12 cellular contexts compared by ENCODE assay signal in the genomic region with DNA sequence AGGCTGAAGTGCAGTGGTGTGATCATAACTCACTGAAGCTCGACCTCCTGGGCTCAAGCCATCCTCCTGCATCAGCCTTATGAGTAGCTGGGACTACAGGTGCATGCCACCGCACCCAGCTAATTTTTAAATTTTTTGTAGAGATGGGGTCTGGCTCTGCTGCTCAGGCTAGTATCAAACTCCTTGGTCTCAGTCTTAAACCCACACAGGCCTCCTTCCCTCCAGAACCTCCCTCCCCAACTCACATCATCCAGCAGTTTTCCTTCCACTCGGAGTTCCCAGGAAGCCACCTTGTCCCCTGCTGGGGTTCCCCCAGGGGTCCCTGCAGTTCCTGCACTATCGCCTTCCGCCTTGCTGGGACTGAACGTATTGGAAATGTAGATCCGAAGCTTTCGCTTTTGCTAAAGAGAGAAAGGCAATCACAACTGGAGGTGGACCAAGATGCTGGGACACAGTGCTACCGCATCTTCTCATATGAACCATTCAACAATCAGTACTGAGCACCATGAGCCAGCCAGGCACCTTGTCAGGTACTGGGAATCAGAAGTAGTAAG. TPM values are rescaled to one million over a fixed set of nuclear protein-coding genes. Genes with fewer than 3 reads are reported as not detected.
DNase-seq lines count a peak whose midpoint lies in the region; ATAC-seq and TF ChIP-seq lines count a peak whose summit lies in the region.
"Had no signal": no experiment of that assay in that cellular context is flagged by ENCODE, and none has a peak within 500 bp of the region (broad histone marks: within the 10 kb centered on the region; RNA-seq: fewer than 3 reads in every experiment).

No MANE protein-coding gene starts in this region.

- no peaks in the 10 kb centered on the region for H3K27me3 Mint-ChIP-seq in natural killer cell treated with Interleukin-12 subunit alpha and Interleukin-12 subunit beta and Interleukin-15 and Interleukin-18, amount 100 ng/mL, for 72 hours
- no peaks in the 10 kb centered on the region for H3K27me3 Mint-ChIP-seq in natural killer cell (ENCODE audit: low read depth in 2 of 2)
- H3K27me3 Mint-ChIP-seq in activated T-helper 1 cell treated with anti-CD3 and anti-CD28 coated beads, Interleukin-12 subunit alpha, Interleukin-12 subunit beta, Interleukin-2, Interleukin-4 antibody, amounts not matched to agents 30 ng/mL and 10 ng/mL and 1 ng/mL, durations not matched to agents 14 hours and 24 hours and 36 hours (ENCODE audit: insufficient read depth) = no peaks in the 10 kb centered on the region
- H3K27me3 Mint-ChIP-seq in naive B cell = no peaks in the 10 kb centered on the region

- H3K27ac ChIP-seq in vagina (peak overlapping the region; percentile 24), WERI-Rb-1 (no peak overlapping the region)

- no peak for TF ChIP-seq POLR2A in vagina (IDR thresholded peaks at IDR 0.05)

- H3K9me3 ChIP-seq in vagina = no peaks in the 10 kb centered on the region
- no peaks in the 10 kb centered on the region for H3K9me3 ChIP-seq in WERI-Rb-1 (ENCODE audit: severe bottlenecking)

- intact Hi-C loops in natural killer cell (cut with micrococcal nuclease) = no loop called here
- intact Hi-C loops in activated T-helper 1 cell treated with anti-CD3 and anti-CD28 coated beads, Interleukin-12 subunit alpha, Interleukin-12 subunit beta, Interleukin-2, Interleukin-4 antibody, amounts not matched to agents 30 ng/mL and 10 ng/mL and 1 ng/mL, durations not matched to agents 14 hours and 24 hours and 36 hours (cut with micrococcal nuclease) = loop anchor here (1.0 kb wide), 1 partner anchor 8 kb away; a partner anchor contains a TSS
- intact Hi-C loops in vagina (cut with DNase I) = no loop called here

- no peak overlapping the region for H3K4me3 ChIP-seq in vagina
- no peak overlapping the region for H3K4me3 ChIP-seq in WERI-Rb-1 (ENCODE audit: low read depth, low read length)

- no peak overlapping the region for H3K4me3 Mint-ChIP-seq in natural killer cell treated with Interleukin-12 subunit alpha and Interleukin-12 subunit beta and Interleukin-15 and Interleukin-18, amount 100 ng/mL, for 72 hours
- H3K4me3 Mint-ChIP-seq in natural killer cell = no peak overlapping the region
- H3K4me3 Mint-ChIP-seq in activated T-helper 1 cell treated with anti-CD3 and anti-CD28 coated beads, Interleukin-12 subunit alpha, Interleukin-12 subunit beta, Interleukin-2, Interleukin-4 antibody, amounts not matched to agents 30 ng/mL and 10 ng/mL and 1 ng/mL, durations not matched to agents 14 hours and 24 hours and 36 hours = no peak overlapping the region
- H3K4me3 Mint-ChIP-seq in naive B cell = peak overlapping the region in 1 of 8 donors; percentile 75

- H3K4me1 Mint-ChIP-seq in natural killer cell treated with Interleukin-12 subunit alpha and Interleukin-12 subunit beta and Interleukin-15 and Interleukin-18, amount 100 ng/mL, for 72 hours (ENCODE audit: low read depth in 2 of 2) = peaks cover 6 to 32% of the 10 kb centered on the region in 2 donors
- peaks cover 11 to 27% of the 10 kb centered on the region in 2 donors for H3K4me1 Mint-ChIP-seq in natural killer cell
- peaks cover 36% of the 10 kb centered on the region for H3K4me1 Mint-ChIP-seq in activated T-helper 1 cell treated with anti-CD3 and anti-CD28 coated beads, Interleukin-12 subunit alpha, Interleukin-12 subunit beta, Interleukin-2, Interleukin-4 antibody, amounts not matched to agents 30 ng/mL and 10 ng/mL and 1 ng/mL, durations not matched to agents 14 hours and 24 hours and 36 hours (ENCODE audit: low read depth)
- H3K4me1 Mint-ChIP-seq in naive B cell = peaks cover 34 to 70% (median 57%) of the 10 kb centered on the region in 3 donors

- peak overlapping the region; percentile 21 to 64 for H3K27ac Mint-ChIP-seq in natural killer cell treated with Interleukin-12 subunit alpha and Interleukin-12 subunit beta and Interleukin-15 and Interleukin-18, amount 100 ng/mL, for 72 hours
- H3K27ac Mint-ChIP-seq in natural killer cell (no peak overlapping the region), naive B cell (peak overlapping the region in 5 of 6 donors; percentile 3 to 94 (median 59))
- peak overlapping the region; percentile 44 for H3K27ac Mint-ChIP-seq in activated T-helper 1 cell treated with anti-CD3 and anti-CD28 coated beads, Interleukin-12 subunit alpha, Interleukin-12 subunit beta, Interleukin-2, Interleukin-4 antibody, amounts not matched to agents 30 ng/mL and 10 ng/mL and 1 ng/mL, durations not matched to agents 14 hours and 24 hours and 36 hours

- TF ChIP-seq CTCF in natural killer cell (IDR thresholded peaks at IDR 0.05) (no peak), vagina (IDR thresholded peaks at IDR 0.05) (peak in 1 of 3 experiments; percentile 1), GM10248 (IDR thresholded peaks at IDR 0.05; ENCODE audit: control extremely low read depth, extremely low read depth, low read depth, missing control alignments) (no peak), WERI-Rb-1 (IDR thresholded peaks at IDR 0.05; ENCODE audit: low read depth, low read length) (no peak)

- no peaks in the 10 kb centered on the region for H3K9me3 Mint-ChIP-seq in natural killer cell treated with Interleukin-12 subunit alpha and Interleukin-12 subunit beta and Interleukin-15 and Interleukin-18, amount 100 ng/mL, for 72 hours
- no peaks in the 10 kb centered on the region for H3K9me3 Mint-ChIP-seq in natural killer cell
- no peaks in the 10 kb centered on the region for H3K9me3 Mint-ChIP-seq in activated T-helper 1 cell treated with anti-CD3 and anti-CD28 coated beads, Interleukin-12 subunit alpha, Interleukin-12 subunit beta, Interleukin-2, Interleukin-4 antibody, amounts not matched to agents 30 ng/mL and 10 ng/mL and 1 ng/mL, durations not matched to agents 14 hours and 24 hours and 36 hours
- H3K9me3 Mint-ChIP-seq in naive B cell = no peaks in the 10 kb centered on the region

- CTCF ChIA-PET in GM10248 (lab: Yijun Ruan, JAX) = interaction anchor here (0.6 to 3.6 kb wide), 13 partner anchors 9 to 210 kb away, joined by 3 to 15 read pairs (median 5); a partner anchor contains a TSS

- peaks cover 0 to 72% of the 10 kb centered on the region in 2 donors for H3K36me3 ChIP-seq in vagina
- H3K36me3 ChIP-seq in WERI-Rb-1 = peaks cover 77% of the 10 kb centered on the region

- peaks cover 46% of the 10 kb centered on the region for H3K4me1 ChIP-seq in vagina

- H3K27me3 ChIP-seq in vagina (no peaks in the 10 kb centered on the region), WERI-Rb-1 (ENCODE audit: insufficient read depth, low read depth, severe bottlenecking) (no peaks in the 10 kb centered on the region)

- peaks cover 13% of the 10 kb centered on the region for H3K36me3 Mint-ChIP-seq in natural killer cell treated with Interleukin-12 subunit alpha and Interleukin-12 subunit beta and Interleukin-15 and Interleukin-18, amount 100 ng/mL, for 72 hours
- no peaks in the 10 kb centered on the region for H3K36me3 Mint-ChIP-seq in natural killer cell
- H3K36me3 Mint-ChIP-seq in activated T-helper 1 cell treated with anti-CD3 and anti-CD28 coated beads, Interleukin-12 subunit alpha, Interleukin-12 subunit beta, Interleukin-2, Interleukin-4 antibody, amounts not matched to agents 30 ng/mL and 10 ng/mL and 1 ng/mL, durations not matched to agents 14 hours and 24 hours and 36 hours (ENCODE audit: low read depth) = peaks cover 52% of the 10 kb centered on the region
- peaks cover 0 to 8% of the 10 kb centered on the region in 2 donors for H3K36me3 Mint-ChIP-seq in naive B cell

- ATAC-seq in natural killer cell treated with Interleukin-12 subunit alpha and Interleukin-12 subunit beta and Interleukin-15 and Interleukin-18, amount 100 ng/mL, for 72 hours = no peak
- ATAC-seq in natural killer cell (no peak), naive B cell (ENCODE audit: low read depth in 2 of 2) (no peak)

- DNase-seq in natural killer cell treated with Interleukin-12 subunit alpha and Interleukin-12 subunit beta and Interleukin-15 and Interleukin-18, amount 100 ng/mL, for 72 hours (ENCODE audit: low spot score) = no peak
- no peak for DNase-seq in natural killer cell
- no peak for DNase-seq in activated T-helper 1 cell treated with anti-CD3 and anti-CD28 coated beads, Interleukin-12 subunit alpha, Interleukin-12 subunit beta, Interleukin-2, Interleukin-4 antibody, amounts not matched to agents 30 ng/mL and 10 ng/mL and 1 ng/mL, durations not matched to agents 14 hours and 24 hours and 36 hours (ENCODE audit: low spot score)
- DNase-seq in naive B cell = no peak
- DNase-seq in vagina (ENCODE audit: extremely low spot score in 2 of 2) = no peak
- no peak for DNase-seq in effector CD8-positive, alpha-beta T cell (lab: John Stamatoyannopoulos, UW)
- DNase-seq in GM10248 (ENCODE audit: extremely low spot score) = no peak
- DNase-seq in WERI-Rb-1 = no peak
- DNase-seq: cortex of kidney had no signal

- POLR2A ChIA-PET in GM10248 (lab: Yijun Ruan, JAX) = interaction anchor here (0.7 kb wide), 1 partner anchor 310 kb away, joined by 3 read pairs; no protein-coding TSS in a partner anchor

RNA-seq across cellular contexts. Expression of a gene that starts 7.2 kb away (rescaled TPM):
- total RNA-seq in natural killer cell treated with Interleukin-12 subunit alpha and Interleukin-12 subunit beta and Interleukin-15 and Interleukin-18, amount 100 ng/mL, for 72 hours = 100 to 1,000 TPM; 102 to 136 TPM
- 100 to 1,000 TPM; 131 to 162 (median 139) TPM for total RNA-seq in natural killer cell
- total RNA-seq in activated T-helper 1 cell treated with anti-CD3 and anti-CD28 coated beads, Interleukin-12 subunit alpha, Interleukin-12 subunit beta, Interleukin-2, Interleukin-4 antibody, amounts not matched to agents 30 ng/mL and 10 ng/mL and 1 ng/mL, durations not matched to agents 14 hours and 24 hours and 36 hours = 116 TPM in 2 replicates
- polyA plus RNA-seq in naive B cell (ENCODE audit: low read depth in 6 of 6) = 100 to 1,000 TPM in 2 of 6 donors, 10 to 100 TPM in 4; 62.0 to 142 (median 95.1) TPM
- total RNA-seq in vagina = 146 TPM

RNA-seq across cellular contexts. Expression of a gene that starts 7.8 kb away (rescaled TPM):
- 100 to 1,000 TPM in 1 of 2 donors, 10 to 100 TPM in 1; 74.2 to 116 TPM for total RNA-seq in natural killer cell treated with Interleukin-12 subunit alpha and Interleukin-12 subunit beta and Interleukin-15 and Interleukin-18, amount 100 ng/mL, for 72 hours
- total RNA-seq in natural killer cell (10 to 100 TPM; 35.2 to 53.5 (median 51.6) TPM), vagina (44.7 TPM)
- 95.6 and 100 TPM in 2 replicates for total RNA-seq in activated T-helper 1 cell treated with anti-CD3 and anti-CD28 coated beads, Interleukin-12 subunit alpha, Interleukin-12 subunit beta, Interleukin-2, Interleukin-4 antibody, amounts not matched to agents 30 ng/mL and 10 ng/mL and 1 ng/mL, durations not matched to agents 14 hours and 24 hours and 36 hours
- 10 to 100 TPM in 5 of 6 donors, 1 to 10 TPM in 1; 3.8 to 35.5 (median 22.2) TPM for polyA plus RNA-seq in naive B cell (ENCODE audit: low read depth in 6 of 6)

RNA-seq across cellular contexts. Expression of a gene that starts 8.0 kb away (rescaled TPM):
- total RNA-seq in natural killer cell treated with Interleukin-12 subunit alpha and Interleukin-12 subunit beta and Interleukin-15 and Interleukin-18, amount 100 ng/mL, for 72 hours = 100 to 1,000 TPM; 163 to 202 TPM
- total RNA-seq in natural killer cell = 100 to 1,000 TPM in 2 of 3 donors, 10 to 100 TPM in 1; 91.3 to 114 (median 100) TPM
- 185 and 195 TPM in 2 replicates for total RNA-seq in activated T-helper 1 cell treated with anti-CD3 and anti-CD28 coated beads, Interleukin-12 subunit alpha, Interleukin-12 subunit beta, Interleukin-2, Interleukin-4 antibody, amounts not matched to agents 30 ng/mL and 10 ng/mL and 1 ng/mL, durations not matched to agents 14 hours and 24 hours and 36 hours
- polyA plus RNA-seq in naive B cell (ENCODE audit: low read depth in 6 of 6) = 100 to 1,000 TPM; 107 to 220 (median 118) TPM
- total RNA-seq in vagina = 92.3 TPM

RNA-seq across cellular contexts. Expression of a gene that starts 38.2 kb away (rescaled TPM):
- not detected for total RNA-seq in natural killer cell treated with Interleukin-12 subunit alpha and Interleukin-12 subunit beta and Interleukin-15 and Interleukin-18, amount 100 ng/mL, for 72 hours
- total RNA-seq in natural killer cell (not detected), vagina (not detected)
- total RNA-seq in activated T-helper 1 cell treated with anti-CD3 and anti-CD28 coated beads, Interleukin-12 subunit alpha, Interleukin-12 subunit beta, Interleukin-2, Interleukin-4 antibody, amounts not matched to agents 30 ng/mL and 10 ng/mL and 1 ng/mL, durations not matched to agents 14 hours and 24 hours and 36 hours = not detected in 2 replicates
- polyA plus RNA-seq in naive B cell (ENCODE audit: low read depth in 6 of 6) = not detected
- total RNA-seq: G401; H4; T-helper 2 cell treated with Interferon-gamma antibody and Interleukin-4, amounts not matched to agents 100 ng/mL and 5 ng/mL, for 36 hours had no signal

RNA-seq across cellular contexts. Expression of a gene that starts 46.5 kb away (rescaled TPM):
- total RNA-seq in natural killer cell treated with Interleukin-12 subunit alpha and Interleukin-12 subunit beta and Interleukin-15 and Interleukin-18, amount 100 ng/mL, for 72 hours = not detected
- total RNA-seq in natural killer cell = not detected
- not detected in 2 replicates for total RNA-seq in activated T-helper 1 cell treated with anti-CD3 and anti-CD28 coated beads, Interleukin-12 subunit alpha, Interleukin-12 subunit beta, Interleukin-2, Interleukin-4 antibody, amounts not matched to agents 30 ng/mL and 10 ng/mL and 1 ng/mL, durations not matched to agents 14 hours and 24 hours and 36 hours
- not detected for polyA plus RNA-seq in naive B cell (ENCODE audit: low read depth in 6 of 6)
- not detected for total RNA-seq in vagina
- total RNA-seq: G401; H4; T-helper 2 cell treated with Interferon-gamma antibody and Interleukin-4, amounts not matched to agents 100 ng/mL and 5 ng/mL, for 36 hours had no signal

Comparison
In these comparisons a context has a peak if more than half of its experiments do, and no peak if none do; other contexts are left out.
1. H3K27ac Mint-ChIP-seq: peak in natural killer cell treated with Interleukin-12 subunit alpha and Interleukin-12 subunit beta and Interleukin-15 and Interleukin-18, amount 100 ng/mL, for 72 hours (2 of 2), activated T-helper 1 cell treated with anti-CD3 and anti-CD28 coated beads, Interleukin-12 subunit alpha, Interleukin-12 subunit beta, Interleukin-2, Interleukin-4 antibody, amounts not matched to agents 30 ng/mL and 10 ng/mL and 1 ng/mL, durations not matched to agents 14 hours and 24 hours and 36 hours (single experiment) and naive B cell (5 of 6); none in natural killer cell (0 of 2).